Comparison of ENCODE assay signal across 17 cellular contexts in genomic region chr19:28823338-28823961, GRCh38.
A peak's percentile ranks its signal among the peaks of the same experiment; 100 is the strongest.
DNase-seq lines count a peak whose midpoint lies in the region; ATAC-seq and TF ChIP-seq lines count a peak whose summit lies in the region.
"Had no signal": no experiment of that assay in that cellular context is flagged by ENCODE, and none has a peak within 500 bp of the region (broad histone marks: within the 10 kb centered on the region; RNA-seq: fewer than 3 reads in every experiment).

No MANE protein-coding gene starts in this region.

- no peak overlapping the region for H4K12ac ChIP-seq in trophoblast cell (ENCODE audit: low read depth, low read length)

- peak overlapping the region; percentile 9 to 22 for H3K4me3 Mint-ChIP-seq in H9
- peak overlapping the region; percentile 26 for H3K4me3 Mint-ChIP-seq in WTC11

- CTCF ChIA-PET in WTC11 (lab: Charles Lee) = no interaction called here

- H3K18ac ChIP-seq in H9 (ENCODE audit: insufficient read length, low read depth, low read length) = peak overlapping the region; percentile 89
- H3K18ac ChIP-seq in trophoblast cell (ENCODE audit: low read length) = no peak overlapping the region

- H4K91ac ChIP-seq in H9 (ENCODE audit: insufficient read length, low read depth, low read length) (no peak overlapping the region), trophoblast cell (ENCODE audit: low read depth, low read length) (no peak overlapping the region)

- H2AK5ac ChIP-seq in H9 (ENCODE audit: insufficient read length, low read length) (no peak overlapping the region), trophoblast cell (ENCODE audit: low read length) (no peak overlapping the region)

- ATAC-seq in WTC11 (peak; percentile 87), GM21528 (IDR thresholded peaks at IDR 0.05; ENCODE audit: low FRiP score, unreplicated experiment) (no peak), Right ventricle myocardium inferior (no peak)

- H2BK120ac ChIP-seq in H9 (ENCODE audit: low read depth, low read length, poor library complexity, severe bottlenecking) (no peak overlapping the region), trophoblast cell (ENCODE audit: insufficient read depth, low read length, poor library complexity) (no peak overlapping the region)

- H3K4me1 ChIP-seq in H9 (ENCODE audit: insufficient read depth, low read length) = peaks cover 10% of the 10 kb centered on the region; the same call in 1 of the 2 replicates
- peaks cover 28% of the 10 kb centered on the region for H3K4me1 ChIP-seq in iPS-18a (ENCODE audit: control insufficient read depth, low read depth, low read length)
- H3K4me1 ChIP-seq in trophoblast cell (ENCODE audit: control insufficient read depth in 1 of 2, insufficient read depth in 2 of 2, low read length in 2 of 2) = peaks cover 4 to 6% of the 10 kb centered on the region in 2 experiments
- H3K4me1 ChIP-seq: SJSA1 had no signal

- H3T11ph ChIP-seq in H9 (ENCODE audit: low read length) = no peak overlapping the region

- intact Hi-C loops in Right ventricle myocardium inferior (cut with DNase I) = no loop called here

- no peak overlapping the region for H3K23ac ChIP-seq in H9 (ENCODE audit: insufficient read length, low read depth, low read length)
- no peak overlapping the region for H3K23ac ChIP-seq in trophoblast cell (ENCODE audit: low read length)

- no peak overlapping the region for H2BK15ac ChIP-seq in H9 (ENCODE audit: low read depth, low read length)

- H3K4me1 Mint-ChIP-seq in H9 (peaks cover 24 to 34% of the 10 kb centered on the region in 2 experiments), WTC11 (peaks cover 26% of the 10 kb centered on the region)

- H2AFZ ChIP-seq in H9 (ENCODE audit: low read length) (peak overlapping the region; percentile 59), trophoblast cell (ENCODE audit: insufficient read depth, low read length, poor library complexity) (no peak overlapping the region)
- H2AFZ ChIP-seq: GM23248 had no signal

- peak; percentile 44 for DNase-seq in H9
- no peak for DNase-seq in WTC11 (ENCODE audit: low spot score)
- peak; percentile 48 to 68 for DNase-seq in trophoblast cell
- DNase-seq in NCI-H1930 (lab: John Stamatoyannopoulos, UW) = no peak
- DNase-seq in Right ventricle myocardium inferior (ENCODE audit: missing footprints) = no peak
- DNase-seq: ACHN, AML-193, COR-L47, GM23248, IMR-90, Karpas-422, NCI-H1105, NCI-H1694, NCI-H526 treated with DMSO at 0.1 percent for 48 hours had no signal

- H2BK20ac ChIP-seq in H9 (ENCODE audit: low read depth, low read length, poor library complexity, severe bottlenecking) = no peak overlapping the region

- H3K4ac ChIP-seq in H9 (ENCODE audit: low read depth, low read length) (no peak overlapping the region), trophoblast cell (ENCODE audit: low read depth, low read length) (no peak overlapping the region)

- H2BK5ac ChIP-seq in H9 (ENCODE audit: insufficient read length, low read length) = no peak overlapping the region
- no peak overlapping the region for H2BK5ac ChIP-seq in trophoblast cell (ENCODE audit: low read depth, low read length, poor library complexity)

- H3K27me3 Mint-ChIP-seq in H9 (ENCODE audit: low read depth) (peaks cover 7% of the 10 kb centered on the region), WTC11 (ENCODE audit: low read depth) (no peaks in the 10 kb centered on the region)

- POLR2A ChIA-PET in WTC11 (lab: Charles Lee) = interaction anchor here (0.6 kb wide), 1 partner anchor 126 kb away, joined by 3 read pairs; no protein-coding TSS in a partner anchor

- no peak overlapping the region for H3K9ac ChIP-seq in H9 (ENCODE audit: extremely low read depth, insufficient read length, low read length)
- peak overlapping the region; percentile 14 for H3K9ac ChIP-seq in iPS-18a (ENCODE audit: low read length)
- H3K9ac ChIP-seq in trophoblast cell (ENCODE audit: low read length) = no peak overlapping the region
- H3K9ac ChIP-seq: GM23248 had no signal

- H3K27ac ChIP-seq in H9 (ENCODE audit: insufficient read length, low read depth, low read length) (peak overlapping the region; percentile 35), iPS-18a (ENCODE audit: low read length) (peak overlapping the region; percentile 67), trophoblast cell (ENCODE audit: low read depth, low read length) (no peak overlapping the region)
- H3K27ac ChIP-seq: GM23248, SJSA1 had no signal

- H3K9me3 ChIP-seq in H9 (ENCODE audit: control insufficient read depth, low read depth, low read length) (no peaks in the 10 kb centered on the region), iPS-18a (ENCODE audit: control insufficient read depth, low read depth, low read length) (no peaks in the 10 kb centered on the region), trophoblast cell (ENCODE audit: insufficient read depth, low read depth, low read length) (peaks cover 4% of the 10 kb centered on the region)
- H3K9me3 ChIP-seq: SJSA1 had no signal

- H3K4me2 ChIP-seq in H9 (ENCODE audit: insufficient read depth, insufficient read length, low read length) (peak overlapping the region; percentile 34), trophoblast cell (ENCODE audit: low read length) (no peak overlapping the region)

- TF ChIP-seq CTCF in H9 (conservative IDR thresholded peaks at IDR 0.05) (no peak), WTC11 (IDR thresholded peaks at IDR 0.05) (no peak)

- no peaks in the 10 kb centered on the region for H4K20me1 ChIP-seq in H9 (ENCODE audit: control insufficient read depth, insufficient read depth, insufficient read length)

- H3K79me2 ChIP-seq in H9 (ENCODE audit: insufficient read depth, low read length) (no peaks in the 10 kb centered on the region), trophoblast cell (ENCODE audit: control insufficient read depth, insufficient read depth, low read length, poor library complexity) (no peaks in the 10 kb centered on the region)

- peak overlapping the region in 2 of 3 experiments; percentile 89 to 92; a peak in 4 of 7 replicates for H3K27ac Mint-ChIP-seq in H9
- peak overlapping the region; percentile 61; the same call in 1 of the 2 replicates for H3K27ac Mint-ChIP-seq in WTC11

- no peak overlapping the region for H3K56ac ChIP-seq in H9 (ENCODE audit: insufficient read length, low read depth, low read length)

- H4K8ac ChIP-seq in H9 (replicated peaks; ENCODE audit: insufficient read length, low read depth, low read length) (peak overlapping the region; percentile 80), trophoblast cell (ENCODE audit: low read depth, low read length) (no peak overlapping the region)

- H3K79me1 ChIP-seq in H9 (ENCODE audit: insufficient read depth, low read depth, low read length, poor library complexity, severe bottlenecking) (no peaks in the 10 kb centered on the region), trophoblast cell (ENCODE audit: low read length) (no peaks in the 10 kb centered on the region)

- H3K4me3 ChIP-seq in iPS-18a (ENCODE audit: low read length) (peak overlapping the region; percentile 15), trophoblast cell (ENCODE audit: low read depth, low read length) (no peak overlapping the region)
- H3K4me3 ChIP-seq: GM23248, SJSA1 had no signal

- H3K36me3 ChIP-seq in iPS-18a (ENCODE audit: control insufficient read depth, low read depth, low read length) = no peaks in the 10 kb centered on the region
- no peaks in the 10 kb centered on the region for H3K36me3 ChIP-seq in trophoblast cell (ENCODE audit: control insufficient read depth in 1 of 2, insufficient read depth in 2 of 2, low read length in 2 of 2)
- H3K36me3 ChIP-seq: SJSA1 had no signal

- no peaks in the 10 kb centered on the region for H3K27me3 ChIP-seq in H9 (ENCODE audit: insufficient read depth, low read length)
- H3K27me3 ChIP-seq in iPS-18a (ENCODE audit: control insufficient read depth, insufficient read depth, low read length) = no peaks in the 10 kb centered on the region
- no peaks in the 10 kb centered on the region for H3K27me3 ChIP-seq in trophoblast cell (ENCODE audit: insufficient read depth, low read length)
- H3K27me3 ChIP-seq: SJSA1 had no signal

- H3K14ac ChIP-seq in H9 (ENCODE audit: insufficient read depth, low read length) = peak overlapping the region; percentile 87; the same call in 1 of the 2 replicates
- H3K14ac ChIP-seq in trophoblast cell (ENCODE audit: low read length) = no peak overlapping the region

- H3K36me3 Mint-ChIP-seq in H9 (ENCODE audit: insufficient read depth in 1 of 3, low read depth in 3 of 3) = peaks cover 0 to 9% (median 0%) of the 10 kb centered on the region in 3 experiments; a peak in 4 of 7 replicates
- no peaks in the 10 kb centered on the region for H3K36me3 Mint-ChIP-seq in WTC11

- H3K23me2 ChIP-seq in H9 (ENCODE audit: insufficient read length, low read depth, low read length, poor library complexity, severe bottlenecking) = peaks cover 2% of the 10 kb centered on the region

- WGBS in H9 (ENCODE audit: extremely low coverage, insufficient read length, low lambda C conversion rate) = no CpG with 5 or more reads among the region's 11 CpGs
- WGBS in trophoblast cell (ENCODE audit: extremely low coverage, insufficient coverage, insufficient read length) = no CpG with 5 or more reads among the region's 11 CpGs

- H4K5ac ChIP-seq in H9 (ENCODE audit: insufficient read length, low read depth, low read length) = no peak overlapping the region

- H2BK12ac ChIP-seq in H9 (ENCODE audit: insufficient read length, low read depth, low read length) (no peak overlapping the region), trophoblast cell (ENCODE audit: low read length) (no peak overlapping the region)

- H3K9me3 Mint-ChIP-seq in H9 (peaks cover 4 to 8% of the 10 kb centered on the region in 2 experiments; a peak in 2 of 5 replicates), WTC11 (peaks cover 14% of the 10 kb centered on the region)

TF ChIP-seq in WTC11, 78 proteins besides CTCF, POLR2A, EP300 and RAD21:
- TF ChIP-seq ZNF423 (CRISPR knock-in tag; IDR thresholded peaks at IDR 0.05) (peak; percentile 42; the same call in 1 of the 2 replicates), NFE2L1 (CRISPR knock-in tag; IDR thresholded peaks at IDR 0.05) (no peak)

Comparison
In these comparisons a context has a peak if more than half of its experiments do, and no peak if none do; other contexts are left out.
1. DNase-seq: peak in H9 (single experiment) and trophoblast cell (2 of 2); none in WTC11 (single experiment), NCI-H1930 (0 of 2) and Right ventricle myocardium inferior (single experiment).